ENCODE assay signal across 8 cellular contexts in the genomic region with DNA sequence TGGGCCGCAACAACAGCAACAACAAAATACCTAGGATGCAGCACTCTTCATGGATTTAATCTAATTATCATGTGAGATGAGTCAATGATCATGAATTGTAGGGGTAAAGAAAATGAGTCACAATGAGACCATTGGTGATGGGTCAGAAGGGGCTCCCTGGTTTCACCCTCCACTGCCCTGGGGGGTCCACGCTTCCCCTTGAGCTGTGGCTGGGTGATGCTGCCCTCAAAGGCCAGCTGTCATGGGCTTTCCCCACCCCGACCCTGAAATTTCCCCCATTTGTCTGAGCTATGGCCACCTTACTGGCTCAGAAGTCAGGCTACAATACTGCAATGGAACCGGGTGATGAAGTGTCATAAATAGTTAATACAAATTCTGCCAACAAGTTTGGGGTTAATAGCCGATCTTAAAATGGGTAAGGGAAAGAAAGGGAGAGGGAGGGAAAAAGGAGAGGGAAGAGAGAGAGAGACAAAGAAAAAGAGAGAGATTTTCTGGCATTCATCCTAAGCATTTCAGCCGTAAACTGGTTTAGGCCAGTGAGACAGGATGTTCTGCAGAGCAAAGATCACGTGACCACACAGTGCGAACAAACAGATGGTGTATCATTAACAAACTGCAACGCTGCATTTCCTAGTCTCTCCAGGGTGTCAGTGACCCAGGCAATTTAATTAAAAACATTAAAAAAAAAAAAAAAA.
DNase-seq lines count a peak whose midpoint lies in the region; ATAC-seq and TF ChIP-seq lines count a peak whose summit lies in the region.

No MANE protein-coding gene starts in this region.

- no peaks in the 10 kb centered on the region for H3K36me3 ChIP-seq in CD4-positive, CD25-positive, alpha-beta regulatory T cell (ENCODE audit: control insufficient read depth, insufficient read depth, low read length)
- H3K36me3 ChIP-seq in ectodermal cell (ENCODE audit: control insufficient read depth, insufficient read depth, low read length): no peaks in the 10 kb centered on the region
- no peaks in the 10 kb centered on the region for H3K36me3 ChIP-seq in testis (ENCODE audit: low read depth, missing control alignments)

- H3K27me3 Mint-ChIP-seq in CD4-positive, CD25-positive, alpha-beta regulatory T cell: no peaks in the 10 kb centered on the region

- peak overlapping the region; percentile 96 to 99 (median 98) for H3K27ac Mint-ChIP-seq in CD4-positive, CD25-positive, alpha-beta regulatory T cell

- H3K4me3 Mint-ChIP-seq in CD4-positive, CD25-positive, alpha-beta regulatory T cell: peak overlapping the region; percentile 27 to 75 (median 72)

- peaks cover 39% of the 10 kb centered on the region for H3K4me1 ChIP-seq in CD4-positive, CD25-positive, alpha-beta regulatory T cell (ENCODE audit: control insufficient read depth, insufficient read depth, low read length, poor library complexity, severe bottlenecking)
- H3K4me1 ChIP-seq in ectodermal cell (ENCODE audit: control insufficient read depth, insufficient read depth, low read length): peaks cover 5% of the 10 kb centered on the region
- peaks cover 14% of the 10 kb centered on the region for H3K4me1 ChIP-seq in testis

- ATAC-seq in CD4-positive, CD25-positive, alpha-beta regulatory T cell (ENCODE audit: low read depth in 2 of 2): peak; percentile 87 to 88
- peak; percentile 57 for ATAC-seq in GM19397 (IDR thresholded peaks at IDR 0.05; ENCODE audit: unreplicated experiment)

- no peaks in the 10 kb centered on the region for H3K27me3 ChIP-seq in CD4-positive, CD25-positive, alpha-beta regulatory T cell (ENCODE audit: control insufficient read depth, insufficient read depth, low read length)
- no peaks in the 10 kb centered on the region for H3K27me3 ChIP-seq in ectodermal cell (ENCODE audit: control insufficient read depth, insufficient read depth, low read length, poor library complexity, severe bottlenecking)
- no peaks in the 10 kb centered on the region for H3K27me3 ChIP-seq in testis

- H3K4me3 ChIP-seq in CD4-positive, CD25-positive, alpha-beta regulatory T cell (ENCODE audit: low read depth, low read length): peak overlapping the region; percentile 55
- H3K4me3 ChIP-seq in ectodermal cell (ENCODE audit: insufficient read depth, low read depth, low read length) (no peak overlapping the region), testis (no peak overlapping the region)

- H3K36me3 Mint-ChIP-seq in CD4-positive, CD25-positive, alpha-beta regulatory T cell: peaks cover 7% of the 10 kb centered on the region

- intact Hi-C loops in testis (cut with DNase I; ENCODE audit: low total_unique reads): no loop called here

- H3K27ac ChIP-seq in CD4-positive, CD25-positive, alpha-beta regulatory T cell (ENCODE audit: insufficient read depth, low read length, poor library complexity, severe bottlenecking): peak overlapping the region; percentile 84
- H3K27ac ChIP-seq in ectodermal cell (ENCODE audit: insufficient read depth, low read depth, low read length, poor library complexity, severe bottlenecking): peak overlapping the region; percentile 16
- peak overlapping the region in 1 of 2 donors; percentile 54 for H3K27ac ChIP-seq in testis

- H3K4me1 Mint-ChIP-seq in CD4-positive, CD25-positive, alpha-beta regulatory T cell: peaks cover 12 to 67% (median 36%) of the 10 kb centered on the region in 4 donors

- peaks cover 0 to 3% (median 0%) of the 10 kb centered on the region in 7 donors for H3K9me3 Mint-ChIP-seq in CD4-positive, CD25-positive, alpha-beta regulatory T cell

- no peak for TF ChIP-seq CTCF in testis (IDR thresholded peaks at IDR 0.05)

- no peak for TF ChIP-seq POLR2A in testis (IDR thresholded peaks at IDR 0.05)

- H3K9me3 ChIP-seq in CD4-positive, CD25-positive, alpha-beta regulatory T cell (ENCODE audit: control insufficient read depth in 2 of 2, low read length in 2 of 2): no peaks in the 10 kb centered on the region
- no peaks in the 10 kb centered on the region for H3K9me3 ChIP-seq in ectodermal cell (ENCODE audit: control insufficient read depth, low read length)
- H3K9me3 ChIP-seq in testis: no peaks in the 10 kb centered on the region

- WGBS in ectodermal cell, 2 experiments: 86 to 88% methylated on average over 8 to 9 of the region's 9 CpGs
- WGBS in testis, 2 donors: 42 to 44% methylated on average over 8 to 9 of the region's 9 CpGs

- peak; percentile 24 to 91 (median 78) for DNase-seq in CD4-positive, CD25-positive, alpha-beta regulatory T cell
- DNase-seq in NCI-H1092 treated with DMSO at 0.1 percent for 48 hours (lab: John Stamatoyannopoulos, UW) (peak; percentile 89), T-helper 22 cell (ENCODE audit: low read depth) (peak; percentile 18), midbrain (lab: John Stamatoyannopoulos, UW) (peak; percentile 52), testis (peak; percentile 79), NOMO-1 treated with DMSO at 0.1 percent for 48 hours (lab: John Stamatoyannopoulos, UW; ENCODE audit: unreplicated experiment) (no peak)
